In the genomic region with DNA sequence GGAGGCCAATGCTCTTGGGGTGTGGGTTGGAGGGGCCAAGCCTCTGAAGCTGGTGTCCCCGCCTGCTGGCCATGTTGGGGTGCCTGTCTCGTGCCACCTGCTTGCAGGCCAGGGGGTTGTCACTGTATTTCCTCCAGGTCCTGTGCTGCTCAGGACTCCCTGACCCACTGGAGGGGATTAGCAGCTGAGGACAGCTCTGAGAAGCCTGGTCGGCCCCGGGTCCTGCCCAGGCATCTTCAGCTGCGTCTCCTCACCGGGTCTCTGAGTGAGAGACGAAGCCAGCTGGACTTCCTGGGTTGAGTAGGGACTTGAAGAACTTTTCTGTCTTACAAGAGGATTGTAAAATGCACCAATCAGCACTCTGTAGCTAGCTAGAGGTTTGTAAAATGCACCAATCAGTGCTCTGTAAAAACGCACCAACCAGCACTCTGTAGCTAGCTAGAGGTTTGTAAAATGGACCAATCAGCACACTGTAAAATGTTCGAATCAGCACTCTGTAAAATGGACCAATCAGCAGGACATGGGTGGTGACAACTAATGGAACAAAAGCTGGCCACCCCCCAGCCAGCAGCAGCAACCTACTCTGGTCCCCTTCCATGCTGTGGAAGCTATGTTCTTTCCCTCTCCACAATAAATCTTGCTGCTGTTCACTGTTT, we compare ENCODE assay signal across 1 cellular context.
TF ChIP-seq lines count a peak whose summit lies in the region.

No MANE protein-coding gene starts in this region.

TF ChIP-seq in WTC11, 78 proteins besides CTCF, POLR2A, EP300 and RAD21 (continued from another document):
- TF ChIP-seq ZNF423 (CRISPR knock-in tag; IDR thresholded peaks at IDR 0.05) (no peak), NFATC4 (CRISPR knock-in tag; IDR thresholded peaks at IDR 0.05) (no peak), FOXK1 (CRISPR knock-in tag; IDR thresholded peaks at IDR 0.05) (no peak), NFYB (CRISPR knock-in tag; conservative IDR thresholded peaks at IDR 0.05; ENCODE audit: low read depth) (no peak), ZBTB21 (CRISPR knock-in tag; IDR thresholded peaks at IDR 0.05; ENCODE audit: borderline replicate concordance) (no peak), CBFB (CRISPR knock-in tag; IDR thresholded peaks at IDR 0.05; ENCODE audit: low read depth) (no peak), NR1H2 (CRISPR knock-in tag; IDR thresholded peaks at IDR 0.05) (no peak), SP1 (CRISPR knock-in tag; conservative IDR thresholded peaks at IDR 0.05) (no peak)
- TF ChIP-seq, protein P1, sequence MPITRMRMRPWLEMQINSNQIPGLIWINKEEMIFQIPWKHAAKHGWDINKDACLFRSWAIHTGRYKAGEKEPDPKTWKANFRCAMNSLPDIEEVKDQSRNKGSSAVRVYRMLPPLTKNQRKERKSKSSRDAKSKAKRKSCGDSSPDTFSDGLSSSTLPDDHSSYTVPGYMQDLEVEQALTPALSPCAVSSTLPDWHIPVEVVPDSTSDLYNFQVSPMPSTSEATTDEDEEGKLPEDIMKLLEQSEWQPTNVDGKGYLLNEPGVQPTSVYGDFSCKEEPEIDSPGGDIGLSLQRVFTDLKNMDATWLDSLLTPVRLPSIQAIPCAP (CRISPR knock-in tag; IDR thresholded peaks at IDR 0.05), result no peak
- TF ChIP-seq, protein P2, sequence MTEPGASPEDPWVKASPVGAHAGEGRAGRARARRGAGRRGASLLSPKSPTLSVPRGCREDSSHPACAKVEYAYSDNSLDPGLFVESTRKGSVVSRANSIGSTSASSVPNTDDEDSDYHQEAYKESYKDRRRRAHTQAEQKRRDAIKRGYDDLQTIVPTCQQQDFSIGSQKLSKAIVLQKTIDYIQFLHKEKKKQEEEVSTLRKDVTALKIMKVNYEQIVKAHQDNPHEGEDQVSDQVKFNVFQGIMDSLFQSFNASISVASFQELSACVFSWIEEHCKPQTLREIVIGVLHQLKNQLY (CRISPR knock-in tag; IDR thresholded peaks at IDR 0.05), result no peak
- TF ChIP-seq, protein P3, sequence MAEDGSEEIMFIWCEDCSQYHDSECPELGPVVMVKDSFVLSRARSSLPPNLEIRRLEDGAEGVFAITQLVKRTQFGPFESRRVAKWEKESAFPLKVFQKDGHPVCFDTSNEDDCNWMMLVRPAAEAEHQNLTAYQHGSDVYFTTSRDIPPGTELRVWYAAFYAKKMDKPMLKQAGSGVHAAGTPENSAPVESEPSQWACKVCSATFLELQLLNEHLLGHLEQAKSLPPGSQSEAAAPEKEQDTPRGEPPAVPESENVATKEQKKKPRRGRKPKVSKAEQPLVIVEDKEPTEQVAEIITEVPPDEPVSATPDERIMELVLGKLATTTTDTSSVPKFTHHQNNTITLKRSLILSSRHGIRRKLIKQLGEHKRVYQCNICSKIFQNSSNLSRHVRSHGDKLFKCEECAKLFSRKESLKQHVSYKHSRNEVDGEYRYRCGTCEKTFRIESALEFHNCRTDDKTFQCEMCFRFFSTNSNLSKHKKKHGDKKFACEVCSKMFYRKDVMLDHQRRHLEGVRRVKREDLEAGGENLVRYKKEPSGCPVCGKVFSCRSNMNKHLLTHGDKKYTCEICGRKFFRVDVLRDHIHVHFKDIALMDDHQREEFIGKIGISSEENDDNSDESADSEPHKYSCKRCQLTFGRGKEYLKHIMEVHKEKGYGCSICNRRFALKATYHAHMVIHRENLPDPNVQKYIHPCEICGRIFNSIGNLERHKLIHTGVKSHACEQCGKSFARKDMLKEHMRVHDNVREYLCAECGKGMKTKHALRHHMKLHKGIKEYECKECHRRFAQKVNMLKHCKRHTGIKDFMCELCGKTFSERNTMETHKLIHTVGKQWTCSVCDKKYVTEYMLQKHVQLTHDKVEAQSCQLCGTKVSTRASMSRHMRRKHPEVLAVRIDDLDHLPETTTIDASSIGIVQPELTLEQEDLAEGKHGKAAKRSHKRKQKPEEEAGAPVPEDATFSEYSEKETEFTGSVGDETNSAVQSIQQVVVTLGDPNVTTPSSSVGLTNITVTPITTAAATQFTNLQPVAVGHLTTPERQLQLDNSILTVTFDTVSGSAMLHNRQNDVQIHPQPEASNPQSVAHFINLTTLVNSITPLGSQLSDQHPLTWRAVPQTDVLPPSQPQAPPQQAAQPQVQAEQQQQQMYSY (CRISPR knock-in tag; IDR thresholded peaks at IDR 0.05), result no peak
- TF ChIP-seq, protein P4, sequence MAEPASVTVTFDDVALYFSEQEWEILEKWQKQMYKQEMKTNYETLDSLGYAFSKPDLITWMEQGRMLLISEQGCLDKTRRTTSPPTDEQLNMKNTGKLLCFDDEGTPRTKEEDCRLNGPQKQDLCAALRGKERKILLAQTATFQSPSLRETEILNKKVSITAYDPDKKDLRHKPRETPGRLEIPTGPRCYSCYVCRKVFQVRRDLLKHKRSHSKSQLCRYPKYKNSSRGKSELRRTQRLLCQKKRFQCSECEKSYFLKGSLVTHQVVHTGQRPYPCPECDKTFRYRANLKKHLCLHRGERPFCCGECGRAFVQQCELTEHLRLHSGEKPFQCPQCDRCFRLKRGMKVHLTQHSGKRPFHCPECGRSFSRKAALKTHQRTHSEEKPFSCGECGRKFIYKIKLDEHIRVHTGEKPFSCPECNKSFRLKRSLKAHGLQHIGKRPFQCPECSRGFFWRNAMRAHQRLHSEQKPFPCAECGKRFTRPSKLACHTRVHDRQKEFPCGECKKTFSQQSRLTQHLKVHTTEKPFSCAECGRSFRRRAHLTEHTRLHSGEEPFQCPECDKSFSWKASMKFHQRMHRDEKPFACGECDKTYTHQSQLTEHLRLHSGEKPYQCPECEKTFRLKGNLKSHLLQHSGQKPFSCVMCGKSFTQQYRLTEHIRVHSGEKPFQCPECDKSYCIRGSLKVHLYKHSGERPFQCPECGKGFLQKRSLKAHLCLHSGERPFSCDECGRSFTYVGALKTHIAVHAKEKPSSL (CRISPR knock-in tag; conservative IDR thresholded peaks at IDR 0.05), result no peak
